Comparison of ENCODE assay signal across 1 cellular context in genomic region chr12:19447386-19447785, GRCh38.
TF ChIP-seq lines count a peak whose summit lies in the region.

No MANE protein-coding gene starts in this region.

TF ChIP-seq in GM23338, 12 proteins besides CTCF, POLR2A, EP300 and RAD21 (continued from another document):
- no peak for TF ChIP-seq ZNF462 (CRISPR knock-in tag; IDR thresholded peaks at IDR 0.05)
- TF ChIP-seq CREB1 (CRISPR knock-in tag; IDR thresholded peaks at IDR 0.05; ENCODE audit: low read depth): no peak
- no peak for TF ChIP-seq REST (IDR thresholded peaks at IDR 0.05; ENCODE audit: unreplicated experiment)
- no peak for TF ChIP-seq NANOG (IDR thresholded peaks at IDR 0.05; ENCODE audit: borderline replicate concordance)
- no peak for TF ChIP-seq POLR2AphosphoS5 (IDR thresholded peaks at IDR 0.05; ENCODE audit: low read depth)
- TF ChIP-seq ZNF331 (CRISPR knock-in tag; IDR thresholded peaks at IDR 0.05; ENCODE audit: low read depth): no peak
- TF ChIP-seq ZNF114 (CRISPR knock-in tag; IDR thresholded peaks at IDR 0.05): no peak
- no peak for TF ChIP-seq EZH2phosphoT487 (IDR thresholded peaks at IDR 0.05; ENCODE audit: unreplicated experiment)
- no peak for TF ChIP-seq STAT1 (IDR thresholded peaks at IDR 0.05; ENCODE audit: unreplicated experiment)
